1 cellular context compared by ENCODE assay signal in genomic region chr5:111749303-111750026, GRCh38.
TF ChIP-seq lines count a peak whose summit lies in the region.

No MANE protein-coding gene starts in this region.

TF ChIP-seq in IMR-90, 13 proteins besides CTCF, POLR2A, EP300 and RAD21:
- no peak for TF ChIP-seq NFE2L2 (IDR thresholded peaks at IDR 0.05; ENCODE audit: low read depth, low read length)
- TF ChIP-seq CEBPB (IDR thresholded peaks at IDR 0.05; ENCODE audit: low read depth, low read length): no peak
- no peak for TF ChIP-seq MAZ (IDR thresholded peaks at IDR 0.05; ENCODE audit: borderline replicate concordance, low read depth, low read length)
- TF ChIP-seq, protein P1, sequence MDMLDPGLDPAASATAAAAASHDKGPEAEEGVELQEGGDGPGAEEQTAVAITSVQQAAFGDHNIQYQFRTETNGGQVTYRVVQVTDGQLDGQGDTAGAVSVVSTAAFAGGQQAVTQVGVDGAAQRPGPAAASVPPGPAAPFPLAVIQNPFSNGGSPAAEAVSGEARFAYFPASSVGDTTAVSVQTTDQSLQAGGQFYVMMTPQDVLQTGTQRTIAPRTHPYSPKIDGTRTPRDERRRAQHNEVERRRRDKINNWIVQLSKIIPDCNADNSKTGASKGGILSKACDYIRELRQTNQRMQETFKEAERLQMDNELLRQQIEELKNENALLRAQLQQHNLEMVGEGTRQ (IDR thresholded peaks at IDR 0.05; ENCODE audit: low read depth, low read length): no peak; the same call in 1 of the 2 replicates
- TF ChIP-seq SMC3 (IDR thresholded peaks at IDR 0.05; ENCODE audit: low read depth, low read length): no peak
- TF ChIP-seq RCOR1 (IDR thresholded peaks at IDR 0.05; ENCODE audit: insufficient replicate concordance, low read length): no peak
- no peak for TF ChIP-seq RFX5 (IDR thresholded peaks at IDR 0.05; ENCODE audit: low read depth, low read length)
